Comparison of ENCODE assay signal across 21 cellular contexts in the genomic region with DNA sequence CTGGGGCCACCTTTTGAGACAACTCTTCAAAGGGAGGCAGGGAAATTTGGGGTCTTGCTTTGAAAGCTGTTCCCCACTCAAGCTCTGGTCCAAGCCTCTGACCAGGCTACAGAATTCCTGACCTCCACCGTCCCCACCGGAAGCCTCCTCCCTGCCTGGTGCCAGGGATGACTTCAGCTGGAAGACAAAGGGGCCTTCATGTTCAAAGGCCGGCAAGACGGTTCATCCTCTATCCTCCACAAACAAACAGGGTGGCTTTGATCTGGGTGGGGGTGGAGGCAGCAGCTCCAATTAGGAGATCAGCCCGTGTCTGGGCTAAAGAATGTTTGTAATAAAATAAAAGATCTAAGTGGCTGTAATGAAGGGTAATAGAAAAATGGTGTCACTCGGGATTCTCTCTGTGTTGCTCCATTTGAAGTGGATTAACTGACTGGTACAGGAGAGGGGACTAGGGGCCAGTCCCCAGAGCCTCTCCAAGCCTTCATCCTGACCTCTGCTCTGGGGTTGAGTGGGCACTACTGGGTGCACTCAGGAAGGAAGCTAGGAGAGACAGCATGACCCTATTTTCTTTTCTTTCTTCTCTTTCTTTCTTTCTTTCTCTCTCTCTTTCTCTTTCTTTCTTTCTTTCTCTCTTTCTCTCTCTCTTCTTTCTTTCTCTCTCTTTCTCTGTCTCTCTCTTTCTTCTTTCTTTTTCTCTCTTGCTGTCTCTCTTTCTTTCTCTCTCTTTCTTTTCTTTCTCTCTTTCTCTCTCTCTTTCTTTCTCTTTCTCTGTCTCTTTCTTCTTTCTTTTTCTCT. TPM values are rescaled to one million over a fixed set of nuclear protein-coding genes. Genes with fewer than 3 reads are reported as not detected.
DNase-seq lines count a peak whose midpoint lies in the region; ATAC-seq and TF ChIP-seq lines count a peak whose summit lies in the region.
"Had no signal": no experiment of that assay in that cellular context is flagged by ENCODE, and none has a peak within 500 bp of the region (broad histone marks: within the 10 kb centered on the region; RNA-seq: fewer than 3 reads in every experiment).

No MANE protein-coding gene starts in this region.

- H3K9me3 ChIP-seq in endodermal cell (ENCODE audit: control insufficient read depth, low read length) = peaks cover 19% of the 10 kb centered on the region

- no peak overlapping the region for H3K9ac ChIP-seq in endodermal cell (ENCODE audit: extremely low read depth, low read length, poor library complexity, severe bottlenecking)
- H3K9ac ChIP-seq: BLaER1 had no signal

- 47 to 51% methylated on average over 2 to 6 of the region's 6 CpGs for WGBS in endodermal cell (ENCODE audit: insufficient coverage in 1 of 2, insufficient read length in 1 of 2), 2 experiments

- H3K9me3 Mint-ChIP-seq in endodermal cell (peaks cover 17% of the 10 kb centered on the region), nephron progenitor cell (peaks cover 33% of the 10 kb centered on the region), type B pancreatic cell (peaks cover 8% of the 10 kb centered on the region)

- no peak overlapping the region for H3K27ac Mint-ChIP-seq in endodermal cell
- H3K27ac Mint-ChIP-seq in nephron progenitor cell = peak overlapping the region; percentile 95
- H3K27ac Mint-ChIP-seq in type B pancreatic cell = no peak overlapping the region
- H3K27ac Mint-ChIP-seq: activated naive CD8-positive, alpha-beta T cell treated with anti-CD3 and anti-CD28 coated beads, Interleukin-2, amount 10 ng/mL, durations not matched to agents 7 days and 5 days; activated T-cell treated with anti-CD3 and anti-CD28 coated beads, Interleukin-2, amount 50 U/mL, for 24 hours; nephron had no signal

- no peak overlapping the region for H3K4me3 ChIP-seq in endodermal cell (ENCODE audit: low read length)
- H3K4me3 ChIP-seq in brain microvascular endothelial cell (ENCODE audit: low read depth, low read length) = no peak overlapping the region
- H3K4me3 ChIP-seq: BLaER1, cardiac muscle cell, lower lobe of right lung, right lobe of liver, thoracic aorta had no signal

- H3K36me3 Mint-ChIP-seq in endodermal cell (ENCODE audit: low read depth) (peaks cover 2% of the 10 kb centered on the region), nephron progenitor cell (ENCODE audit: low read depth) (peaks cover 15% of the 10 kb centered on the region), type B pancreatic cell (no peaks in the 10 kb centered on the region)

- DNase-seq in NCI-H146 (lab: John Stamatoyannopoulos, UW) (peak; percentile 22), NCI-H146 treated with DMSO at 0.1 percent for 48 hours (lab: John Stamatoyannopoulos, UW; ENCODE audit: unreplicated experiment) (no peak), endodermal cell (peak; percentile 32), nephron progenitor cell (no peak), type B pancreatic cell (ENCODE audit: extremely low spot score, unreplicated experiment) (peak; percentile 10), brain microvascular endothelial cell (no peak)
- DNase-seq: 8988T; activated CD4-positive, alpha-beta T cell treated with anti-CD3 and anti-CD28 coated beads, Interleukin-2, amount 50 U/mL, for 1 hour; activated naive CD8-positive, alpha-beta T cell treated with anti-CD3 and anti-CD28 coated beads, Interleukin-2, amount 10 ng/mL, durations not matched to agents 7 days and 5 days; activated T-cell treated with anti-CD3 and anti-CD28 coated beads, Interleukin-2, amount 50 U/mL, for 24 hours; lower lobe of right lung; NCI-H774; stimulated activated CD4-positive, alpha-beta T cell treated with anti-CD3 and anti-CD28 coated beads, Interleukin-2, amount 100 ng/mL, for 48 hours had no signal

- no peaks in the 10 kb centered on the region for H3K27me3 ChIP-seq in endodermal cell (ENCODE audit: control insufficient read depth, insufficient read depth, low read length, poor library complexity, severe bottlenecking)
- H3K27me3 ChIP-seq in brain microvascular endothelial cell (replicated peaks) = no peaks in the 10 kb centered on the region
- H3K27me3 ChIP-seq: BLaER1, right lobe of liver had no signal

- H3K36me3 ChIP-seq in endodermal cell (ENCODE audit: control insufficient read depth, insufficient read depth, low read length) (no peaks in the 10 kb centered on the region), brain microvascular endothelial cell (replicated peaks) (no peaks in the 10 kb centered on the region)
- H3K36me3 ChIP-seq: BLaER1, cardiac muscle cell, lower lobe of right lung, right lobe of liver, thoracic aorta had no signal

- H3K27ac ChIP-seq in endodermal cell (ENCODE audit: low read depth, low read length) (no peak overlapping the region), brain microvascular endothelial cell (no peak overlapping the region)
- H3K27ac ChIP-seq: BLaER1, cardiac muscle cell, lower lobe of right lung, right lobe of liver, thoracic aorta had no signal

- peaks cover 2% of the 10 kb centered on the region for H3K4me1 ChIP-seq in endodermal cell (ENCODE audit: control insufficient read depth, insufficient read depth, low read length)
- H3K4me1 ChIP-seq: BLaER1, lower lobe of right lung, right lobe of liver had no signal

- TF ChIP-seq CTCF in endodermal cell (conservative IDR thresholded peaks at IDR 0.05) (no peak), nephron progenitor cell (IDR thresholded peaks at IDR 0.05) (no peak), type B pancreatic cell (conservative IDR thresholded peaks at IDR 0.05) (no peak), brain microvascular endothelial cell (IDR thresholded peaks at IDR 0.05; ENCODE audit: low read depth, low read length, missing control alignments) (no peak)

- H3K4me3 Mint-ChIP-seq in endodermal cell (no peak overlapping the region), nephron progenitor cell (peak overlapping the region; percentile 13), type B pancreatic cell (no peak overlapping the region)
- H3K4me3 Mint-ChIP-seq: activated naive CD8-positive, alpha-beta T cell treated with anti-CD3 and anti-CD28 coated beads, Interleukin-2, amount 10 ng/mL, durations not matched to agents 7 days and 5 days; activated T-cell treated with anti-CD3 and anti-CD28 coated beads, Interleukin-2, amount 50 U/mL, for 24 hours; nephron had no signal

- no peak for ATAC-seq in HG02981 (IDR thresholded peaks at IDR 0.05; ENCODE audit: unreplicated experiment)
- no peak for ATAC-seq in GM21528 (IDR thresholded peaks at IDR 0.05; ENCODE audit: low FRiP score, unreplicated experiment)
- ATAC-seq: lower lobe of right lung, Panc1, right lobe of liver had no signal

- H3K4me1 Mint-ChIP-seq in endodermal cell (peaks cover 6% of the 10 kb centered on the region), nephron progenitor cell (peaks cover 40% of the 10 kb centered on the region), type B pancreatic cell (ENCODE audit: unreplicated experiment) (peaks cover 6% of the 10 kb centered on the region)
- H3K4me1 Mint-ChIP-seq: activated naive CD8-positive, alpha-beta T cell treated with anti-CD3 and anti-CD28 coated beads, Interleukin-2, amount 10 ng/mL, durations not matched to agents 7 days and 5 days; nephron had no signal

- H3K27me3 Mint-ChIP-seq in endodermal cell (ENCODE audit: insufficient read depth) (peaks cover 3% of the 10 kb centered on the region), nephron progenitor cell (ENCODE audit: low read depth, poor library complexity) (no peaks in the 10 kb centered on the region), type B pancreatic cell (no peaks in the 10 kb centered on the region)
- H3K27me3 Mint-ChIP-seq: activated T-cell treated with anti-CD3 and anti-CD28 coated beads, Interleukin-2, amount 50 U/mL, for 24 hours had no signal

- in situ Hi-C loops in brain microvascular endothelial cell (cut with HindIII; ENCODE audit: low pct_ligation_motif_present, low sequenced_read_pairs) = no loop called here

RNA-seq across cellular contexts. Expression of a gene that starts 27.5 kb away (rescaled TPM):
- 1 to 10 TPM; 7.0 to 9.5 TPM for total RNA-seq in endodermal cell
- polyA plus RNA-seq in endodermal cell (2013, experiment 1 of 2) = 32.4 TPM
- polyA plus RNA-seq in endodermal cell (2013, experiment 2 of 2) = 20.2 TPM
- total RNA-seq in type B pancreatic cell (ENCODE audit: low replicate concordance) = 33.8 and 43.2 TPM in 2 replicates

Comparison
In these comparisons a context has a peak if more than half of its experiments do, and no peak if none do; other contexts are left out.
1. DNase-seq: peak in NCI-H146 (single experiment), endodermal cell (single experiment) and type B pancreatic cell (single experiment); none in NCI-H146 treated with DMSO at 0.1 percent for 48 hours (single experiment), nephron progenitor cell (single experiment) and brain microvascular endothelial cell (single experiment).